In genomic region chr13:41558781-41559560, GRCh38 we compare ENCODE assay signal across 15 cellular contexts.
DNase-seq lines count a peak whose midpoint lies in the region; ATAC-seq and TF ChIP-seq lines count a peak whose summit lies in the region.
"Had no signal": no experiment of that assay in that cellular context is flagged by ENCODE, and none has a peak within 500 bp of the region (broad histone marks: within the 10 kb centered on the region; RNA-seq: fewer than 3 reads in every experiment).

No MANE protein-coding gene starts in this region.

- no peak overlapping the region for H3K4me3 Mint-ChIP-seq in activated CD8-positive, alpha-beta T cell treated with anti-CD3 and anti-CD28 coated beads, Interleukin-2, amount 10 ng/mL, durations not matched to agents 7 days and 5 days
- no peak overlapping the region for H3K4me3 Mint-ChIP-seq in activated CD8-positive, alpha-beta T cell treated with anti-CD3 and anti-CD28 coated beads for 36 hours
- no peak overlapping the region for H3K4me3 Mint-ChIP-seq in Caco-2 (ENCODE audit: unreplicated experiment)
- H3K4me3 Mint-ChIP-seq: CD14-positive monocyte; CD4-positive, alpha-beta memory T cell had no signal

- no peaks in the 10 kb centered on the region for H3K27me3 Mint-ChIP-seq in activated CD8-positive, alpha-beta T cell treated with anti-CD3 and anti-CD28 coated beads, Interleukin-2, amount 10 ng/mL, durations not matched to agents 7 days and 5 days (ENCODE audit: low read depth)
- H3K27me3 Mint-ChIP-seq in activated CD8-positive, alpha-beta T cell treated with anti-CD3 and anti-CD28 coated beads for 36 hours = no peaks in the 10 kb centered on the region
- no peaks in the 10 kb centered on the region for H3K27me3 Mint-ChIP-seq in Caco-2 (ENCODE audit: insufficient read depth, unreplicated experiment)
- H3K27me3 Mint-ChIP-seq: CD4-positive, alpha-beta memory T cell had no signal

- H3K27ac Mint-ChIP-seq in activated CD8-positive, alpha-beta T cell treated with anti-CD3 and anti-CD28 coated beads, Interleukin-2, amount 10 ng/mL, durations not matched to agents 7 days and 5 days = no peak overlapping the region
- H3K27ac Mint-ChIP-seq in activated CD8-positive, alpha-beta T cell treated with anti-CD3 and anti-CD28 coated beads for 36 hours = no peak overlapping the region
- no peak overlapping the region for H3K27ac Mint-ChIP-seq in Caco-2 (ENCODE audit: unreplicated experiment)
- H3K27ac Mint-ChIP-seq: CD14-positive monocyte had no signal

- whole genome bisulfite sequencing in prostate gland = 85% methylated on average over 3 of the region's 3 CpGs

- H3K4me3 ChIP-seq in prostate gland (no peak overlapping the region), Caco-2 (ENCODE audit: low read depth, low read length) (no peak overlapping the region)
- H3K4me3 ChIP-seq: BLaER1, HAP-1 had no signal

- no peak for ATAC-seq in activated CD8-positive, alpha-beta T cell treated with anti-CD3 and anti-CD28 coated beads, Interleukin-2, amount 10 ng/mL, durations not matched to agents 7 days and 5 days
- ATAC-seq in activated CD8-positive, alpha-beta T cell treated with anti-CD3 and anti-CD28 coated beads for 36 hours = no peak
- ATAC-seq in sciatic nerve = peak; percentile 57

- TF ChIP-seq POLR2A in prostate gland (IDR thresholded peaks at IDR 0.05) = no peak

- peak; percentile 11 for DNase-seq in activated CD8-positive, alpha-beta T cell treated with anti-CD3 and anti-CD28 coated beads, Interleukin-2, amount 10 ng/mL, durations not matched to agents 7 days and 5 days
- DNase-seq in activated CD8-positive, alpha-beta T cell treated with anti-CD3 and anti-CD28 coated beads for 36 hours = no peak
- no peak for DNase-seq in sciatic nerve (ENCODE audit: low spot score)
- no peak for DNase-seq in prostate gland (ENCODE audit: low spot score)
- no peak for DNase-seq in Caco-2
- DNase-seq in A172 (ENCODE audit: low spot score) = no peak
- DNase-seq: Calu3; CD4-positive, alpha-beta memory T cell; DMS79 treated with DMSO at 0.1 percent for 48 hours; GF-D8 had no signal

- no TSS peak for BruUV-seq in Caco-2 (replicated peaks; lab: Mats Ljungman, UMichigan)

- POLR2A ChIA-PET in activated CD8-positive, alpha-beta T cell treated with anti-CD3 and anti-CD28 coated beads, Interleukin-2, amount 10 ng/mL, durations not matched to agents 7 days and 5 days (lab: Charles Lee) = no interaction called here
- POLR2A ChIA-PET in activated CD8-positive, alpha-beta T cell treated with anti-CD3 and anti-CD28 coated beads for 36 hours (lab: Charles Lee) = interaction anchor here (1.6 kb wide), 1 partner anchor 89 kb away, joined by 4 read pairs; no protein-coding TSS in a partner anchor
- POLR2A ChIA-PET in Caco-2 (lab: Charles Lee) = no interaction called here

- H3K9me3 Mint-ChIP-seq in activated CD8-positive, alpha-beta T cell treated with anti-CD3 and anti-CD28 coated beads, Interleukin-2, amount 10 ng/mL, durations not matched to agents 7 days and 5 days (ENCODE audit: insufficient read depth) = no peaks in the 10 kb centered on the region
- H3K9me3 Mint-ChIP-seq in activated CD8-positive, alpha-beta T cell treated with anti-CD3 and anti-CD28 coated beads for 36 hours = no peaks in the 10 kb centered on the region
- peaks cover 18% of the 10 kb centered on the region for H3K9me3 Mint-ChIP-seq in Caco-2 (ENCODE audit: unreplicated experiment)
- H3K9me3 Mint-ChIP-seq: CD4-positive, alpha-beta memory T cell had no signal

- H3K36me3 Mint-ChIP-seq in activated CD8-positive, alpha-beta T cell treated with anti-CD3 and anti-CD28 coated beads, Interleukin-2, amount 10 ng/mL, durations not matched to agents 7 days and 5 days (ENCODE audit: low read depth) = no peaks in the 10 kb centered on the region
- no peaks in the 10 kb centered on the region for H3K36me3 Mint-ChIP-seq in activated CD8-positive, alpha-beta T cell treated with anti-CD3 and anti-CD28 coated beads for 36 hours (ENCODE audit: low read depth)
- no peaks in the 10 kb centered on the region for H3K36me3 Mint-ChIP-seq in Caco-2 (ENCODE audit: insufficient read depth, unreplicated experiment)
- H3K36me3 Mint-ChIP-seq: CD14-positive monocyte; CD4-positive, alpha-beta memory T cell had no signal

- intact Hi-C loops in activated CD8-positive, alpha-beta T cell treated with anti-CD3 and anti-CD28 coated beads for 36 hours (cut with micrococcal nuclease) = no loop called here
- intact Hi-C loops in sciatic nerve (cut with DNase I) = no loop called here
- intact Hi-C loops in prostate gland (cut with DNase I) = no loop called here
- intact Hi-C loops in Caco-2 (cut with micrococcal nuclease; ENCODE audit: unreplicated experiment) = no loop called here

- H3K9me3 ChIP-seq in prostate gland (no peaks in the 10 kb centered on the region), Caco-2 (no peaks in the 10 kb centered on the region)
- H3K9me3 ChIP-seq: BLaER1, HAP-1 had no signal

- H3K27ac ChIP-seq in cingulate gyrus (ENCODE audit: low read depth, low read length) (peak overlapping the region; percentile 96), prostate gland (no peak overlapping the region)
- H3K27ac ChIP-seq: 22Rv1, BLaER1 had no signal

- H3K27me3 ChIP-seq in prostate gland (replicated peaks; ENCODE audit: insufficient read depth) (no peaks in the 10 kb centered on the region), Caco-2 (replicated peaks; ENCODE audit: control insufficient read depth, insufficient read depth, low read length) (no peaks in the 10 kb centered on the region)
- H3K27me3 ChIP-seq: BLaER1 had no signal

- TF ChIP-seq CTCF in activated CD8-positive, alpha-beta T cell treated with anti-CD3 and anti-CD28 coated beads for 36 hours (IDR thresholded peaks at IDR 0.05) = no peak
- TF ChIP-seq CTCF in prostate gland (IDR thresholded peaks at IDR 0.05) (no peak), Caco-2 (IDR thresholded peaks at IDR 0.05; ENCODE audit: insufficient read depth in 1 of 2, low read depth in 1 of 2, low read length in 1 of 2, severe bottlenecking in 1 of 2, unreplicated experiment in 1 of 2) (no peak)

- CTCF ChIA-PET in activated CD8-positive, alpha-beta T cell treated with anti-CD3 and anti-CD28 coated beads, Interleukin-2, amount 10 ng/mL, durations not matched to agents 7 days and 5 days (lab: Charles Lee) = interaction anchor here (0.8 to 1.3 kb wide), 2 partner anchors 94 to 101 kb away, joined by 3 read pairs; no protein-coding TSS in a partner anchor
- CTCF ChIA-PET in activated CD8-positive, alpha-beta T cell treated with anti-CD3 and anti-CD28 coated beads for 36 hours (lab: Charles Lee) = interaction anchor here (3.3 kb wide), 1 partner anchor 100 kb away, joined by 18 read pairs; no protein-coding TSS in a partner anchor
- CTCF ChIA-PET in Caco-2 (lab: Charles Lee) = no interaction called here

- H3K36me3 ChIP-seq in prostate gland (no peaks in the 10 kb centered on the region), Caco-2 (ENCODE audit: control insufficient read depth, insufficient read depth, low read length) (no peaks in the 10 kb centered on the region)
- H3K36me3 ChIP-seq: BLaER1, HAP-1 had no signal

- H3K4me1 ChIP-seq in prostate gland (replicated peaks) = no peaks in the 10 kb centered on the region
- H3K4me1 ChIP-seq in Caco-2 = peaks cover 6% of the 10 kb centered on the region
- H3K4me1 ChIP-seq: BLaER1 had no signal

- H3K4me1 Mint-ChIP-seq in activated CD8-positive, alpha-beta T cell treated with anti-CD3 and anti-CD28 coated beads, Interleukin-2, amount 10 ng/mL, durations not matched to agents 7 days and 5 days (ENCODE audit: low read depth) = peaks cover 18% of the 10 kb centered on the region
- peaks cover 23% of the 10 kb centered on the region for H3K4me1 Mint-ChIP-seq in activated CD8-positive, alpha-beta T cell treated with anti-CD3 and anti-CD28 coated beads for 36 hours (ENCODE audit: low read depth)
- peaks cover 13% of the 10 kb centered on the region for H3K4me1 Mint-ChIP-seq in Caco-2 (ENCODE audit: low read depth, unreplicated experiment)
